In genomic region chr19:36256853-36257511, GRCh38 we compare ENCODE assay signal across 1 cellular context.
TF ChIP-seq lines count a peak whose summit lies in the region.

No MANE protein-coding gene starts in this region.

TF ChIP-seq in IMR-90, 13 proteins besides CTCF, POLR2A, EP300 and RAD21 (continued from another document):
- TF ChIP-seq, protein P1, sequence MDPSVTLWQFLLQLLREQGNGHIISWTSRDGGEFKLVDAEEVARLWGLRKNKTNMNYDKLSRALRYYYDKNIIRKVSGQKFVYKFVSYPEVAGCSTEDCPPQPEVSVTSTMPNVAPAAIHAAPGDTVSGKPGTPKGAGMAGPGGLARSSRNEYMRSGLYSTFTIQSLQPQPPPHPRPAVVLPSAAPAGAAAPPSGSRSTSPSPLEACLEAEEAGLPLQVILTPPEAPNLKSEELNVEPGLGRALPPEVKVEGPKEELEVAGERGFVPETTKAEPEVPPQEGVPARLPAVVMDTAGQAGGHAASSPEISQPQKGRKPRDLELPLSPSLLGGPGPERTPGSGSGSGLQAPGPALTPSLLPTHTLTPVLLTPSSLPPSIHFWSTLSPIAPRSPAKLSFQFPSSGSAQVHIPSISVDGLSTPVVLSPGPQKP (IDR thresholded peaks at IDR 0.05; ENCODE audit: borderline replicate concordance, low read depth, low read length): no peak
- TF ChIP-seq BHLHE40 (IDR thresholded peaks at IDR 0.05; ENCODE audit: low read depth, low read length): no peak
- no peak for TF ChIP-seq MAZ (IDR thresholded peaks at IDR 0.05; ENCODE audit: borderline replicate concordance, low read depth, low read length)
- no peak for TF ChIP-seq RFX5 (IDR thresholded peaks at IDR 0.05; ENCODE audit: low read depth, low read length)
